In the genomic region with DNA sequence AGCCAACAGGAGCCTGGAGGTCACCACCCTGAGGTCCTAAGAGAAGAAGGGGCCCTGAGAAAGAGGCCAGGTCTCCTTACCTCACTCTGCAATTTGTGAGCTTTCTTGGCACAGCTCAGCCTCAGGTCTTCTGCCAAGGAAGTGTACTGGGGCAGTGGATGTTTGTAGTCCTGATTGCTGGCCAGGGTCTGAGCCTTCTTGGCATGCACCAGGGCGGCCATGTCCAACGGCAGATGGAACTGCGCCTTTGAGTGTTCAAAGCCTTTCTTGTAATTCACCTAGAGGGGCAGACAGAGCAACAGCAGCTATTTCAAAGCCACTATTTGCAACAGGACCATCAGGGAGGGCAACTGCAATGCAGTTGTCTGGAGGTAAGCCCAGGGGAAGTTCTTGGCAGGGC, we compare ENCODE assay signal across 16 cellular contexts. TPM values are rescaled to one million over a fixed set of nuclear protein-coding genes. Genes with fewer than 3 reads are reported as not detected.
"Had no signal": no experiment of that assay in that cellular context is flagged by ENCODE, and none has a peak within 500 bp of the region (broad histone marks: within the 10 kb centered on the region; RNA-seq: fewer than 3 reads in every experiment).

No MANE protein-coding gene starts in this region.

- H3K4me3 ChIP-seq: coronary artery, hepatocyte, mucosa of descending colon, skin epidermis, tibial artery had no signal

- DNase-seq: activated CD4-positive, CD25-positive, alpha-beta regulatory T cell; activated CD8-positive, alpha-beta memory T cell treated with anti-CD3 and anti-CD28 coated beads, Interleukin-2, amount 10 ng/mL, durations not matched to agents 7 days and 5 days; activated effector memory CD4-positive, alpha-beta T cell treated with anti-CD3 and anti-CD28 coated beads, Interleukin-2, amount 50 U/mL, for 16 hours; activated T-cell treated with anti-CD3 and anti-CD28 coated beads, Interleukin-2, amount 50 U/mL, for 24 hours; effector CD4-positive, alpha-beta T cell; foreskin melanocyte; mucosa of descending colon; naive thymus-derived CD8-positive, alpha-beta T cell; tibial artery had no signal

- H3K36me3 ChIP-seq: tibial artery had no signal

- ATAC-seq: activated CD8-positive, alpha-beta memory T cell treated with anti-CD3 and anti-CD28 coated beads, Interleukin-2, amount 10 ng/mL, durations not matched to agents 7 days and 5 days; mucosa of descending colon; naive thymus-derived CD8-positive, alpha-beta T cell had no signal

- FAIRE-seq: endothelial cell of umbilical vein had no signal

- H3K27ac ChIP-seq: coronary artery, hepatocyte, skin epidermis, tibial artery had no signal

- H3K9me3 ChIP-seq: mucosa of descending colon, tibial artery had no signal

RNA-seq across cellular contexts. Expression of a gene that starts 51.7 kb away (rescaled TPM):
- total RNA-seq: activated CD8-positive, alpha-beta memory T cell treated with anti-CD3 and anti-CD28 coated beads, Interleukin-2, amount 10 ng/mL, durations not matched to agents 7 days and 5 days; bronchial epithelial cell; endothelial cell of umbilical vein; hepatocyte; lung microvascular endothelial cell; naive thymus-derived CD8-positive, alpha-beta T cell; T-helper 2 cell treated with Interferon-gamma antibody and Interleukin-4, amounts not matched to agents 100 ng/mL and 5 ng/mL, for 36 hours had no signal
- polyA plus RNA-seq: endothelial cell of umbilical vein; naive thymus-derived CD8-positive, alpha-beta T cell had no signal

RNA-seq across cellular contexts. Expression of a gene that starts 59.3 kb away (rescaled TPM):
- total RNA-seq: activated CD8-positive, alpha-beta memory T cell treated with anti-CD3 and anti-CD28 coated beads, Interleukin-2, amount 10 ng/mL, durations not matched to agents 7 days and 5 days; bronchial epithelial cell; endothelial cell of umbilical vein; lung microvascular endothelial cell; mucosa of descending colon; naive thymus-derived CD8-positive, alpha-beta T cell; T-helper 2 cell treated with Interferon-gamma antibody and Interleukin-4, amounts not matched to agents 100 ng/mL and 5 ng/mL, for 36 hours had no signal
- polyA plus RNA-seq: naive thymus-derived CD8-positive, alpha-beta T cell had no signal
